In the genomic region with DNA sequence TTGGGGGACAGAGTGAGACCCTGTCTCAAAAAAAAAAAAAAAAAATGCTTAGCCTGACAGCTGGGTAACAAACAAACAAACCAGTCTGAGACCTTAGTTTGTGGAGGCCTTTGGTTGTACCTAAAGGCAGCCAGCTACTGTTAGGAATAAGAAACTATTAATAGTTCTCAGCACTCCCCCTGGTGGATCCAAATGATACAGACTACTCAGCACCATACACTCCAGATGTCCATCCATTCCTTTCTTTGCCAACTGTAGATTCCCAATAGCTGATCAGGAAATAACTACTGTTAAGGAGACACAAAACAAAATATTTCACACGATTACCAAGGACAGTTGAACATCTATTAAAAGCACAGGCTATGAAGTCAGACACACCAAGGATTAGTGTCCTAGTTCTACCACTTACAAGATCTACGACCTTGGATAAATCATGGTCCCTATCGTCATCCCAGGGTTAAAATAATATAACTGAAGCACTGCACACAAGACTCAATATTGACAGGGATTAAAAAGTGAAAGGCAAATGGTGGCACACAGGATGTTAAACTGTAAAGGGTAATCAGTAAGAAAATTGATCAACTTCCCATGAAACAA, we compare ENCODE assay signal across 1 cellular context.
TF ChIP-seq lines count a peak whose summit lies in the region.

No MANE protein-coding gene starts in this region.

TF ChIP-seq in K562, 482 proteins besides CTCF, POLR2A, EP300 and RAD21:
- TF ChIP-seq MEF2A (IDR thresholded peaks at IDR 0.05; ENCODE audit: control insufficient read depth, low read depth, low read length) (peak; percentile 66; the same call in 1 of the 2 replicates), ZFP30 (CRISPR knock-in tag; IDR thresholded peaks at IDR 0.05; ENCODE audit: borderline replicate concordance) (no peak)
- TF ChIP-seq, protein P1, sequence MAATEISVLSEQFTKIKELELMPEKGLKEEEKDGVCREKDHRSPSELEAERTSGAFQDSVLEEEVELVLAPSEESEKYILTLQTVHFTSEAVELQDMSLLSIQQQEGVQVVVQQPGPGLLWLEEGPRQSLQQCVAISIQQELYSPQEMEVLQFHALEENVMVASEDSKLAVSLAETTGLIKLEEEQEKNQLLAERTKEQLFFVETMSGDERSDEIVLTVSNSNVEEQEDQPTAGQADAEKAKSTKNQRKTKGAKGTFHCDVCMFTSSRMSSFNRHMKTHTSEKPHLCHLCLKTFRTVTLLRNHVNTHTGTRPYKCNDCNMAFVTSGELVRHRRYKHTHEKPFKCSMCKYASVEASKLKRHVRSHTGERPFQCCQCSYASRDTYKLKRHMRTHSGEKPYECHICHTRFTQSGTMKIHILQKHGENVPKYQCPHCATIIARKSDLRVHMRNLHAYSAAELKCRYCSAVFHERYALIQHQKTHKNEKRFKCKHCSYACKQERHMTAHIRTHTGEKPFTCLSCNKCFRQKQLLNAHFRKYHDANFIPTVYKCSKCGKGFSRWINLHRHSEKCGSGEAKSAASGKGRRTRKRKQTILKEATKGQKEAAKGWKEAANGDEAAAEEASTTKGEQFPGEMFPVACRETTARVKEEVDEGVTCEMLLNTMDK (IDR thresholded peaks at IDR 0.05; ENCODE audit: borderline replicate concordance, insufficient read depth, low read depth, low read length, poor library complexity, severe bottlenecking) = peak; percentile 2
